22 cellular contexts compared by ENCODE assay signal in genomic region chr4:119783200-119783978, GRCh38.
"Had no signal": no experiment of that assay in that cellular context is flagged by ENCODE, and none has a peak within 500 bp of the region (broad histone marks: within the 10 kb centered on the region; RNA-seq: fewer than 3 reads in every experiment).

No MANE protein-coding gene starts in this region.

- H3K9me3 ChIP-seq: prostate gland, thoracic aorta, tibial nerve had no signal

- FAIRE-seq: endothelial cell of umbilical vein, islet of Langerhans, urothelium cell line had no signal

- H3K36me3 ChIP-seq: esophagus muscularis mucosa, gastroesophageal sphincter, heart left ventricle, neural progenitor cell, prostate gland, right atrium auricular region, sigmoid colon, thoracic aorta, tibial nerve, upper lobe of left lung had no signal

- H3K27me3 ChIP-seq: esophagus muscularis mucosa, foreskin keratinocyte, gastroesophageal sphincter, heart left ventricle, hepatocyte, neural progenitor cell, right atrium auricular region, sigmoid colon, tibial nerve, upper lobe of left lung had no signal

- DNase-seq: dermis blood vessel endothelial cell; effector memory CD4-positive, alpha-beta T cell; foreskin keratinocyte; heart left ventricle; naive thymus-derived CD4-positive, alpha-beta T cell; sigmoid colon; stimulated activated CD4-positive, alpha-beta T cell treated with anti-CD3 and anti-CD28 coated beads, Interleukin-15, amount 100 ng/mL, for 24 hours; stimulated activated CD4-positive, alpha-beta T cell treated with anti-CD3 and anti-CD28 coated beads, Interleukin-2, amount 100 ng/mL, for 48 hours; stimulated activated naive B cell treated with anti-CD40 and anti-IgM and Interleukin-4, amounts not matched to agents 10 μg/mL and 1 μg/mL and 100 μg/mL, for 72 hours had no signal

- H3K4me3 ChIP-seq: coronary artery, esophagus muscularis mucosa, gastroesophageal sphincter, heart left ventricle, hepatocyte, neural progenitor cell, prostate gland, right atrium auricular region, sigmoid colon, thoracic aorta, tibial nerve, upper lobe of left lung had no signal

- ATAC-seq: foreskin keratinocyte; gastroesophageal sphincter; heart left ventricle; naive thymus-derived CD4-positive, alpha-beta T cell; stimulated activated naive B cell treated with anti-CD40 and anti-IgM and Interleukin-4, amounts not matched to agents 10 μg/mL and 1 μg/mL and 100 μg/mL, for 72 hours had no signal

- H3K4me1 ChIP-seq: foreskin keratinocyte, heart left ventricle, neural progenitor cell, prostate gland, right atrium auricular region, sigmoid colon, tibial nerve, upper lobe of left lung had no signal

- H3K27ac ChIP-seq: coronary artery, esophagus muscularis mucosa, foreskin keratinocyte, gastroesophageal sphincter, heart left ventricle, hepatocyte, neural progenitor cell, prostate gland, right atrium auricular region, sigmoid colon, thoracic aorta, tibial nerve, upper lobe of left lung had no signal
